8 cellular contexts compared by ENCODE assay signal in genomic region chr14:31937730-31938346, GRCh38.
DNase-seq lines count a peak whose midpoint lies in the region; ATAC-seq and FAIRE-seq lines count a peak whose summit lies in the region.

No MANE protein-coding gene starts in this region.

- no peak overlapping the region for H3K4me3 Mint-ChIP-seq in activated naive CD4-positive, alpha-beta T cell treated with anti-CD3 and anti-CD28 coated beads, Interleukin-2, amount 10 ng/mL, durations not matched to agents 7 days and 5 days

- H3K36me3 Mint-ChIP-seq in activated naive CD4-positive, alpha-beta T cell treated with anti-CD3 and anti-CD28 coated beads, Interleukin-2, amount 10 ng/mL, durations not matched to agents 7 days and 5 days, result no peaks in the 10 kb centered on the region

- ATAC-seq in GM18867 (IDR thresholded peaks at IDR 0.05; ENCODE audit: unreplicated experiment), result peak; percentile 99
- ATAC-seq in HG02938 (IDR thresholded peaks at IDR 0.05; ENCODE audit: unreplicated experiment), result peak; percentile 99

- H3K4me1 Mint-ChIP-seq in activated naive CD4-positive, alpha-beta T cell treated with anti-CD3 and anti-CD28 coated beads, Interleukin-2, amount 10 ng/mL, durations not matched to agents 7 days and 5 days, result peaks cover 20% of the 10 kb centered on the region

- DNase-seq in RKO (ENCODE audit: low spot score) (peak; percentile 98), NOMO-1 treated with dmso at 0.1 percent for 144 hours (lab: John Stamatoyannopoulos, UW; ENCODE audit: unreplicated experiment) (no peak), NCI-H1694 (lab: John Stamatoyannopoulos, UW) (no peak)
- peak; percentile 76 for DNase-seq in activated naive CD4-positive, alpha-beta T cell treated with anti-CD3 and anti-CD28 coated beads, Interleukin-2, amount 10 ng/mL, durations not matched to agents 7 days and 5 days
- DNase-seq in stimulated activated CD8-positive, alpha-beta memory T cell treated with anti-CD3 and anti-CD28 coated beads, Interleukin-15, amount 100 ng/mL, for 24 hours (ENCODE audit: low read depth), result peak; percentile 22

- H3K27ac Mint-ChIP-seq in activated naive CD4-positive, alpha-beta T cell treated with anti-CD3 and anti-CD28 coated beads, Interleukin-2, amount 10 ng/mL, durations not matched to agents 7 days and 5 days, result peak overlapping the region; percentile 85

- peaks cover 9% of the 10 kb centered on the region for H3K27me3 Mint-ChIP-seq in activated naive CD4-positive, alpha-beta T cell treated with anti-CD3 and anti-CD28 coated beads, Interleukin-2, amount 10 ng/mL, durations not matched to agents 7 days and 5 days

- H3K9me3 Mint-ChIP-seq in activated naive CD4-positive, alpha-beta T cell treated with anti-CD3 and anti-CD28 coated beads, Interleukin-2, amount 10 ng/mL, durations not matched to agents 7 days and 5 days, result no peaks in the 10 kb centered on the region

- peak; percentile 71 for FAIRE-seq in islet of Langerhans (lab: Jason Lieb, UNC)

- CTCF ChIA-PET in activated naive CD4-positive, alpha-beta T cell treated with anti-CD3 and anti-CD28 coated beads, Interleukin-2, amount 10 ng/mL, durations not matched to agents 7 days and 5 days (lab: Charles Lee), result interaction anchor here (1.0 to 1.7 kb wide), 3 partner anchors 11 to 317 kb away, joined by 3 to 6 read pairs (median 5); no protein-coding TSS in a partner anchor

Comparison
In these comparisons a context has a peak if more than half of its experiments do, and no peak if none do; other contexts are left out.
1. DNase-seq: peak in RKO (single experiment), activated naive CD4-positive, alpha-beta T cell treated with anti-CD3 and anti-CD28 coated beads, Interleukin-2, amount 10 ng/mL, durations not matched to agents 7 days and 5 days (single experiment) and stimulated activated CD8-positive, alpha-beta memory T cell treated with anti-CD3 and anti-CD28 coated beads, Interleukin-15, amount 100 ng/mL, for 24 hours (single experiment); none in NOMO-1 treated with dmso at 0.1 percent for 144 hours (single experiment) and NCI-H1694 (single experiment).